ENCODE assay signal across 1 cellular context in the genomic region with DNA sequence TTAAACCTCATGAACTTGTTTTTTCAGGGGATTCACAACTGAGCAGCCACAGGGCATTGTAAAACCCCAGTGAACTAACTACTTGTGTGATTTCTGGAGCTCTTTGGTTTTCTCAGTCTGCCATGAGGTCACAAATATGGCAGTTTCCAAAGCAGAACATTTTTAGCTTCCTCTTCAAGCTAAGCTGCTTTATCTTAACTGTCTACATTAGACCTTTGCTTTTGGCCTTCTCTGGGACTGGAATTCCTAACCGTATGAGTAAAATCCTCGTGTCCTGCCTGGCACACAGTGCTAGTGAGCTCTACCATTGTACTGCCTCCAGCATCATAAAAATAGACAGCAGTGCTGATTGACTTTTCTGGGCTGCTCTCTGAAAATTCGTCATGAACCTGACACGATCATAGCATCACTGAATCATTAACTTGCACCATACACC.
A peak's percentile ranks its signal among the peaks of the same experiment; 100 is the strongest.
TF ChIP-seq lines count a peak whose summit lies in the region.

No MANE protein-coding gene starts in this region.

TF ChIP-seq in SK-N-SH, 30 proteins besides CTCF, POLR2A, EP300 and RAD21 (continued from another document):
- TF ChIP-seq TEAD4 (IDR thresholded peaks at IDR 0.05; ENCODE audit: borderline replicate concordance, insufficient read depth) (peak; percentile 65; the same call in 1 of the 2 replicates), TAF1 (IDR thresholded peaks at IDR 0.05; ENCODE audit: borderline replicate concordance, low read depth, low read length) (no peak), RCOR1 (IDR thresholded peaks at IDR 0.05; ENCODE audit: low read length) (no peak), NFIC (IDR thresholded peaks at IDR 0.05; ENCODE audit: borderline replicate concordance) (peak; percentile 61), TCF12 (IDR thresholded peaks at IDR 0.05) (peak; percentile 72)
TF ChIP-seq in SK-N-SH: peak in this region for 8.
